ENCODE assay signal across 8 cellular contexts in genomic region chr1:83860506-83861221, GRCh38.
DNase-seq lines count a peak whose midpoint lies in the region; ATAC-seq, FAIRE-seq and TF ChIP-seq lines count a peak whose summit lies in the region.

No MANE protein-coding gene starts in this region.

- no peaks in the 10 kb centered on the region for H3K27me3 ChIP-seq in CD8-positive, alpha-beta memory T cell (ENCODE audit: insufficient read depth, low read length, poor library complexity, severe bottlenecking)
- H3K27me3 ChIP-seq in HUES48 (ENCODE audit: control insufficient read depth, insufficient read depth, low read length) = peaks cover 12% of the 10 kb centered on the region
- no peaks in the 10 kb centered on the region for H3K27me3 ChIP-seq in breast epithelium

- H3K36me3 Mint-ChIP-seq in CD8-positive, alpha-beta memory T cell = no peaks in the 10 kb centered on the region

- H3K27me3 Mint-ChIP-seq in CD8-positive, alpha-beta memory T cell = peaks cover 0 to 20% of the 10 kb centered on the region in 2 donors

- H3K36me3 ChIP-seq in CD8-positive, alpha-beta memory T cell (ENCODE audit: insufficient read depth, low read length) = no peaks in the 10 kb centered on the region
- H3K36me3 ChIP-seq in HUES48 (ENCODE audit: control insufficient read depth, insufficient read depth, low read length) (no peaks in the 10 kb centered on the region), breast epithelium (no peaks in the 10 kb centered on the region), kidney (ENCODE audit: control insufficient read depth in 1 of 2, insufficient read depth in 2 of 2, low read length in 2 of 2) (no peaks in the 10 kb centered on the region)

- TF ChIP-seq POLR2A in breast epithelium (IDR thresholded peaks at IDR 0.05) = no peak

- POLR2A ChIA-PET in CD8-positive, alpha-beta memory T cell (lab: Charles Lee) = no interaction called here

- H3K9me3 Mint-ChIP-seq in CD8-positive, alpha-beta memory T cell = no peaks in the 10 kb centered on the region

- peak overlapping the region; percentile 14 for H3K27ac ChIP-seq in CD8-positive, alpha-beta memory T cell (ENCODE audit: low read depth, low read length)
- H3K27ac ChIP-seq in HUES48 (ENCODE audit: low read depth, low read length) (no peak overlapping the region), VCaP (peak overlapping the region; percentile 91), breast epithelium (peak overlapping the region; percentile 89 to 92), kidney (ENCODE audit: low read depth in 2 of 2, low read length in 2 of 2) (peak overlapping the region; percentile 82 to 84)

- peak overlapping the region; percentile 58 for H3K4me3 ChIP-seq in CD8-positive, alpha-beta memory T cell (ENCODE audit: low read length)
- H3K4me3 ChIP-seq in HUES48 (ENCODE audit: low read depth, low read length) (peak overlapping the region; percentile 67), breast epithelium (peak overlapping the region; percentile 36 to 71 (median 64)), kidney (ENCODE audit: low read length in 2 of 2) (peak overlapping the region; percentile 39 to 72)

- H3K4me3 Mint-ChIP-seq in CD8-positive, alpha-beta memory T cell = peak overlapping the region; percentile 77 to 89 (median 83)

- no peak overlapping the region for H3K9ac ChIP-seq in HUES48 (ENCODE audit: low read depth, low read length)
- H3K9ac ChIP-seq in kidney (ENCODE audit: low read length in 2 of 2) = peak overlapping the region; percentile 48 to 73

- H3K4me1 Mint-ChIP-seq in CD8-positive, alpha-beta memory T cell = peaks cover 9 to 12% (median 11%) of the 10 kb centered on the region in 3 donors

- peak overlapping the region in 6 of 8 donors; percentile 70 to 87 (median 82) for H3K27ac Mint-ChIP-seq in CD8-positive, alpha-beta memory T cell

- DNase-seq in CD8-positive, alpha-beta memory T cell = peak; percentile 24 to 76 (median 51)
- DNase-seq in breast epithelium (ENCODE audit: low spot score in 2 of 2) (peak; percentile 65 to 85), kidney (peak; percentile 91), NCI-H446 treated with DMSO at 0.1 percent for 48 hours (lab: John Stamatoyannopoulos, UW) (no peak)
- peak; percentile 78 for DNase-seq in stimulated activated CD4-positive, alpha-beta T cell treated with anti-CD3 and anti-CD28 coated beads, Interleukin-12 subunit alpha, Interleukin-12 subunit beta, amount 100 ng/mL, for 4 hours

- H3K4me1 ChIP-seq in CD8-positive, alpha-beta memory T cell (ENCODE audit: insufficient read depth, low read length) = peaks cover 10% of the 10 kb centered on the region
- peaks cover 3% of the 10 kb centered on the region; the same call in 1 of the 2 replicates for H3K4me1 ChIP-seq in HUES48 (ENCODE audit: control insufficient read depth, insufficient read depth, low read length)
- no peaks in the 10 kb centered on the region for H3K4me1 ChIP-seq in breast epithelium
- peaks cover 0 to 2% of the 10 kb centered on the region in 2 donors for H3K4me1 ChIP-seq in kidney (ENCODE audit: control insufficient read depth in 1 of 2, insufficient read depth in 1 of 2, low read depth in 1 of 2, low read length in 2 of 2)

- no peaks in the 10 kb centered on the region for H3K9me3 ChIP-seq in CD8-positive, alpha-beta memory T cell (ENCODE audit: low read length)
- no peaks in the 10 kb centered on the region for H3K9me3 ChIP-seq in HUES48 (ENCODE audit: control insufficient read depth, insufficient read depth, low read length)
- no peaks in the 10 kb centered on the region for H3K9me3 ChIP-seq in breast epithelium
- no peaks in the 10 kb centered on the region for H3K9me3 ChIP-seq in kidney (ENCODE audit: control insufficient read depth in 1 of 2, low read length in 2 of 2)

- CTCF ChIA-PET in CD8-positive, alpha-beta memory T cell (lab: Charles Lee) = interaction anchor here (0.8 to 1.3 kb wide), 3 partner anchors 11 to 65 kb away, joined by 3 read pairs; no protein-coding TSS in a partner anchor

- intact Hi-C loops in breast epithelium (cut with DNase I; ENCODE audit: low total_unique reads) = no loop called here
- intact Hi-C loops in kidney (cut with DNase I) = no loop called here

- TF ChIP-seq CTCF in VCaP (conservative IDR thresholded peaks at IDR 0.05) (peak; percentile 94), breast epithelium (IDR thresholded peaks at IDR 0.05) (peak; percentile 43 to 78 (median 69)), kidney (IDR thresholded peaks at IDR 0.05; ENCODE audit: borderline replicate concordance, extremely low read depth, insufficient read depth) (peak; percentile 63)

- peak; percentile 77 for ATAC-seq in GM19468 (IDR thresholded peaks at IDR 0.05; ENCODE audit: extremely low read depth, unreplicated experiment)

- no peak for FAIRE-seq in kidney (lab: Jason Lieb, UNC)
